22 cellular contexts compared by ENCODE assay signal in the genomic region with DNA sequence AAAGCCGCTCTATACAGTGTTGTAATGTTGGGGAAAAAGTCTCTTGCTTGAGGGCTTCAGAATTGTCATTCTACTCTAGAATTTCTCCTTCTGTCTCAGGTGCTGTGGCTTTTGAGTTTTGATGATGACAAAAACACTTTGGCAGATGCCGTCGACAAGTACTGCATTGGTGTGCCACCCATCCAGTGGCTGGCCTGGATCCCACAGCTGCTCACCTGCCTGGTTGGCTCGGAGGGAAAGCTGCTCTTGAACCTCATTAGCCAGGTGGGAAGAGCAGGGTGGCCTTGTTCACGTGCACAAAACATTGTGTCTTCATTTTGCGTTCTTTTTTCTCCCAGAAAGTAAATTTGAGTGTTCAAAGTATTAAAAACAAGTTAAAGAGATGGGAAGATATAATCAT.
DNase-seq lines count a peak whose midpoint lies in the region; ATAC-seq and TF ChIP-seq lines count a peak whose summit lies in the region.
"Had no signal": no experiment of that assay in that cellular context is flagged by ENCODE, and none has a peak within 500 bp of the region (broad histone marks: within the 10 kb centered on the region; RNA-seq: fewer than 3 reads in every experiment).

No MANE protein-coding gene starts in this region.

- no peaks in the 10 kb centered on the region for H3K27me3 ChIP-seq in RWPE2 (ENCODE audit: insufficient read depth, poor library complexity, severe bottlenecking)
- H3K27me3 ChIP-seq in sigmoid colon: no peaks in the 10 kb centered on the region
- no peaks in the 10 kb centered on the region for H3K27me3 ChIP-seq in HAP-1 (ENCODE audit: low read depth)
- H3K27me3 ChIP-seq: BE2C, MG63 had no signal

- H3K4me3 Mint-ChIP-seq in activated CD4-positive, alpha-beta T cell treated with anti-CD3 and anti-CD28 coated beads, Interleukin-2, amount 10 ng/mL, durations not matched to agents 7 days and 5 days: no peak overlapping the region
- H3K4me3 Mint-ChIP-seq: CD4-positive, CD25-positive, alpha-beta regulatory T cell had no signal

- TF ChIP-seq CTCF in RWPE2 (IDR thresholded peaks at IDR 0.05; ENCODE audit: poor library complexity, severe bottlenecking) (no peak), sigmoid colon (IDR thresholded peaks at IDR 0.05) (no peak)

- H3K27ac ChIP-seq in RWPE2 (ENCODE audit: poor library complexity, severe bottlenecking) (no peak overlapping the region), sigmoid colon (no peak overlapping the region)

- ATAC-seq in RWPE2 (ENCODE audit: low read depth) (no peak), HG03354 (IDR thresholded peaks at IDR 0.05; ENCODE audit: poor library complexity, severe bottlenecking, unreplicated experiment) (no peak)
- ATAC-seq: GM12878, SK-N-SH treated with all-trans-retinoic acid at 6 μM for 48 hours had no signal

- H3K4me1 Mint-ChIP-seq in activated CD4-positive, alpha-beta T cell treated with anti-CD3 and anti-CD28 coated beads, Interleukin-2, amount 10 ng/mL, durations not matched to agents 7 days and 5 days: peaks cover 13% of the 10 kb centered on the region

- no peaks in the 10 kb centered on the region for H3K27me3 Mint-ChIP-seq in activated CD4-positive, alpha-beta T cell treated with anti-CD3 and anti-CD28 coated beads, Interleukin-2, amount 10 ng/mL, durations not matched to agents 7 days and 5 days
- H3K27me3 Mint-ChIP-seq: CD4-positive, CD25-positive, alpha-beta regulatory T cell had no signal

- H3K9me3 ChIP-seq in RWPE2 (ENCODE audit: severe bottlenecking): no peaks in the 10 kb centered on the region
- no peaks in the 10 kb centered on the region for H3K9me3 ChIP-seq in sigmoid colon
- H3K9me3 ChIP-seq in HAP-1: no peaks in the 10 kb centered on the region
- H3K9me3 ChIP-seq: BE2C, Caco-2, MG63 had no signal

- CTCF ChIA-PET in activated CD4-positive, alpha-beta T cell treated with anti-CD3 and anti-CD28 coated beads, Interleukin-2, amount 10 ng/mL, durations not matched to agents 7 days and 5 days (lab: Charles Lee): interaction anchor here (1.1 kb wide), 1 partner anchor 84 kb away, joined by 3 read pairs; no protein-coding TSS in a partner anchor

- H3K4me1 ChIP-seq in RWPE2 (ENCODE audit: insufficient read depth, poor library complexity, severe bottlenecking): no peaks in the 10 kb centered on the region
- H3K4me1 ChIP-seq in sigmoid colon: no peaks in the 10 kb centered on the region
- no peaks in the 10 kb centered on the region for H3K4me1 ChIP-seq in HAP-1
- H3K4me1 ChIP-seq: BE2C, Caco-2 had no signal

- H3K36me3 Mint-ChIP-seq in activated CD4-positive, alpha-beta T cell treated with anti-CD3 and anti-CD28 coated beads, Interleukin-2, amount 10 ng/mL, durations not matched to agents 7 days and 5 days (ENCODE audit: low read depth): peaks cover 70% of the 10 kb centered on the region

- TF ChIP-seq POLR2A in sigmoid colon (IDR thresholded peaks at IDR 0.05): no peak

- no peak for TF ChIP-seq EP300 in sigmoid colon (IDR thresholded peaks at IDR 0.05)

- in situ Hi-C loops in HAP-1 (cut with MboI; ENCODE audit: low sequenced_read_pairs): no loop called here

- intact Hi-C loops in sigmoid colon (cut with DNase I): no loop called here

- H3K36me3 ChIP-seq in RWPE2 (ENCODE audit: low read depth) (peaks cover 94% of the 10 kb centered on the region), sigmoid colon (peaks cover 62 to 99% (median 72%) of the 10 kb centered on the region in 4 donors), HAP-1 (replicated peaks) (peaks cover 81% of the 10 kb centered on the region)

- H3K4me3 ChIP-seq in RWPE2 (ENCODE audit: severe bottlenecking) (no peak overlapping the region), sigmoid colon (no peak overlapping the region), HAP-1 (no peak overlapping the region)
- H3K4me3 ChIP-seq: GM12878, MG63 had no signal

- peak overlapping the region; percentile 46 for H3K27ac Mint-ChIP-seq in activated CD4-positive, alpha-beta T cell treated with anti-CD3 and anti-CD28 coated beads, Interleukin-2, amount 10 ng/mL, durations not matched to agents 7 days and 5 days
- H3K27ac Mint-ChIP-seq: CD4-positive, CD25-positive, alpha-beta regulatory T cell had no signal

- POLR2A ChIA-PET in activated CD4-positive, alpha-beta T cell treated with anti-CD3 and anti-CD28 coated beads, Interleukin-2, amount 10 ng/mL, durations not matched to agents 7 days and 5 days (lab: Charles Lee): no interaction called here

- DNase-seq in activated CD4-positive, alpha-beta T cell treated with anti-CD3 and anti-CD28 coated beads, Interleukin-2, amount 10 ng/mL, durations not matched to agents 7 days and 5 days: no peak
- DNase-seq in activated CD4-positive, alpha-beta T cell treated with anti-CD3 and anti-CD28 coated beads for 1 hour: no peak
- DNase-seq in DMS79 treated with DMSO at 0.1 percent for 48 hours (lab: John Stamatoyannopoulos, UW) (peak; percentile 7), RWPE2 (ENCODE audit: low spot score) (peak; percentile 32), sigmoid colon (peak; percentile 50), DMS114 treated with DMSO at 0.1 percent for 48 hours (lab: John Stamatoyannopoulos, UW; ENCODE audit: unreplicated experiment) (no peak), HAP-1 (ENCODE audit: low spot score in 2 of 2) (no peak)
- DNase-seq: BE2C; CD4-positive, CD25-positive, alpha-beta regulatory T cell; DMS153; EL; Kasumi-1; MG63; NCI-H1092 treated with DMSO at 0.1 percent for 48 hours; NCI-H1694; NCI-H446 treated with DMSO at 0.1 percent for 48 hours; NCI-H69; SIG-M5 had no signal

- WGBS in sigmoid colon, 2 donors: 92 to 94% methylated on average over 6 of the region's 6 CpGs

- peaks cover 9% of the 10 kb centered on the region for H3K9me3 Mint-ChIP-seq in activated CD4-positive, alpha-beta T cell treated with anti-CD3 and anti-CD28 coated beads, Interleukin-2, amount 10 ng/mL, durations not matched to agents 7 days and 5 days

Comparison
In these comparisons a context has a peak if more than half of its experiments do, and no peak if none do; other contexts are left out.
1. DNase-seq: peak in DMS79 treated with DMSO at 0.1 percent for 48 hours (single experiment), RWPE2 (single experiment) and sigmoid colon (single experiment); none in activated CD4-positive, alpha-beta T cell treated with anti-CD3 and anti-CD28 coated beads, Interleukin-2, amount 10 ng/mL, durations not matched to agents 7 days and 5 days (single experiment), activated CD4-positive, alpha-beta T cell treated with anti-CD3 and anti-CD28 coated beads for 1 hour (single experiment), DMS114 treated with DMSO at 0.1 percent for 48 hours (single experiment) and HAP-1 (0 of 2).